In the genomic region with DNA sequence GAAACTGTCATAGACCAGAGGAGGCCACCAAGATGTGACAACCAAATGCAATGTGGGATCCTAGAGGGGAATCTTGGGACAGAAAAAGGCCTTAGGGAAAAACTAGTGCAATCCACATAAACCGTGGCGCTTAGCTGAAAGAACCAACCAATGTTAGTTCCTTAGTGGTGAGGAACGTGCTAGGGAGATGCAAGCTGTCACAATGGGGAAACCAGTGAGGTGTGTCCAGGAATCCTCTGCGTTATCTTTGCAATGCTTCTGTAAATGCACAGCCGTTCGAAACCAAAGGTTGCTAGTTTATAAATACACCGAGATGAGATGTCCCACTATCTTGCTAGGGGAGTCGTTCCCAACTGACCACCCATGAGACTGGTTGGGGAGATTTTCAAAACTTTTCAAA, we compare ENCODE assay signal across 23 cellular contexts.
"Had no signal": no experiment of that assay in that cellular context is flagged by ENCODE, and none has a peak within 500 bp of the region (broad histone marks: within the 10 kb centered on the region; RNA-seq: fewer than 3 reads in every experiment).

No MANE protein-coding gene starts in this region.

- H3K27me3 ChIP-seq: brain microvascular endothelial cell, esophagus muscularis mucosa, hepatocyte, left lung, stomach, transverse colon had no signal

- H3K4me3 Mint-ChIP-seq: mesothelial cell of epicardium, nephron had no signal

- H3K79me2 ChIP-seq: hepatocyte had no signal

- H3K27me3 Mint-ChIP-seq: stimulated activated memory B cell treated with anti-CD40 and anti-IgM and Interleukin-4, amounts not matched to agents 10 μg/mL and 1 μg/mL and 100 μg/mL, for 72 hours had no signal

- H3K4me2 ChIP-seq: hepatocyte had no signal

- H3K27ac Mint-ChIP-seq: activated B cell treated with CpG ODN at 0.5 μM for 24 hours; activated naive CD4-positive, alpha-beta T cell treated with anti-CD3 and anti-CD28 coated beads, Interleukin-2, amount 50 U/mL, for 72 hours had no signal

- H3K9me3 Mint-ChIP-seq: activated B cell treated with CpG ODN at 0.5 μM for 24 hours; mesothelial cell of epicardium; nephron; stimulated activated memory B cell treated with anti-CD40 and anti-IgM and Interleukin-4, amounts not matched to agents 10 μg/mL and 1 μg/mL and 100 μg/mL, for 72 hours had no signal

- H3K9me3 ChIP-seq: esophagus muscularis mucosa, left lung, stomach, transverse colon had no signal

- DNase-seq: activated B cell treated with CpG ODN at 0.5 μM for 24 hours; activated CD4-positive, alpha-beta T cell treated with anti-CD3 and anti-CD28 coated beads for 4 hours; activated CD4-positive, alpha-beta T cell treated with anti-CD3 and anti-CD28 coated beads, Interleukin-2, amount 50 U/mL, for 48 hours; activated gamma-delta T cell treated with Interleukin-2 at 50 U/mL for 16 hours; activated T-cell treated with anti-CD3 and anti-CD28 coated beads, Interleukin-2, amount 50 U/mL, for 1 hour; central memory CD4-positive, alpha-beta T cell; dermis blood vessel endothelial cell; effector CD8-positive, alpha-beta T cell; glutamatergic neuron; small intestine; stimulated activated CD4-positive, alpha-beta T cell treated with anti-CD3 and anti-CD28 coated beads, Interleukin-2, amount 100 ng/mL, for 24 hours; T-helper 1 cell had no signal

- H3K36me3 ChIP-seq: brain microvascular endothelial cell, esophagus muscularis mucosa, left lung, stomach, transverse colon had no signal

- H3K27ac ChIP-seq: brain microvascular endothelial cell, esophagus muscularis mucosa had no signal

- H3K36me3 Mint-ChIP-seq: mesothelial cell of epicardium had no signal

- H2AFZ ChIP-seq: hepatocyte had no signal

- H3K4me3 ChIP-seq: esophagus muscularis mucosa, hepatocyte, left lung, lung, transverse colon had no signal
